In genomic region chrX:153832732-153833131, GRCh38 we compare ENCODE assay signal across 3 cellular contexts.
A peak's percentile ranks its signal among the peaks of the same experiment; 100 is the strongest.
TF ChIP-seq lines count a peak whose summit lies in the region.

No MANE protein-coding gene starts in this region.

TF ChIP-seq in SK-N-SH, 30 proteins besides CTCF, POLR2A, EP300 and RAD21 (continued from another document):
- TF ChIP-seq, protein P1, sequence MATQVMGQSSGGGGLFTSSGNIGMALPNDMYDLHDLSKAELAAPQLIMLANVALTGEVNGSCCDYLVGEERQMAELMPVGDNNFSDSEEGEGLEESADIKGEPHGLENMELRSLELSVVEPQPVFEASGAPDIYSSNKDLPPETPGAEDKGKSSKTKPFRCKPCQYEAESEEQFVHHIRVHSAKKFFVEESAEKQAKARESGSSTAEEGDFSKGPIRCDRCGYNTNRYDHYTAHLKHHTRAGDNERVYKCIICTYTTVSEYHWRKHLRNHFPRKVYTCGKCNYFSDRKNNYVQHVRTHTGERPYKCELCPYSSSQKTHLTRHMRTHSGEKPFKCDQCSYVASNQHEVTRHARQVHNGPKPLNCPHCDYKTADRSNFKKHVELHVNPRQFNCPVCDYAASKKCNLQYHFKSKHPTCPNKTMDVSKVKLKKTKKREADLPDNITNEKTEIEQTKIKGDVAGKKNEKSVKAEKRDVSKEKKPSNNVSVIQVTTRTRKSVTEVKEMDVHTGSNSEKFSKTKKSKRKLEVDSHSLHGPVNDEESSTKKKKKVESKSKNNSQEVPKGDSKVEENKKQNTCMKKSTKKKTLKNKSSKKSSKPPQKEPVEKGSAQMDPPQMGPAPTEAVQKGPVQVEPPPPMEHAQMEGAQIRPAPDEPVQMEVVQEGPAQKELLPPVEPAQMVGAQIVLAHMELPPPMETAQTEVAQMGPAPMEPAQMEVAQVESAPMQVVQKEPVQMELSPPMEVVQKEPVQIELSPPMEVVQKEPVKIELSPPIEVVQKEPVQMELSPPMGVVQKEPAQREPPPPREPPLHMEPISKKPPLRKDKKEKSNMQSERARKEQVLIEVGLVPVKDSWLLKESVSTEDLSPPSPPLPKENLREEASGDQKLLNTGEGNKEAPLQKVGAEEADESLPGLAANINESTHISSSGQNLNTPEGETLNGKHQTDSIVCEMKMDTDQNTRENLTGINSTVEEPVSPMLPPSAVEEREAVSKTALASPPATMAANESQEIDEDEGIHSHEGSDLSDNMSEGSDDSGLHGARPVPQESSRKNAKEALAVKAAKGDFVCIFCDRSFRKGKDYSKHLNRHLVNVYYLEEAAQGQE (IDR thresholded peaks at IDR 0.05; ENCODE audit: low read depth, low read length), result peak; percentile 89
- TF ChIP-seq, protein P2, sequence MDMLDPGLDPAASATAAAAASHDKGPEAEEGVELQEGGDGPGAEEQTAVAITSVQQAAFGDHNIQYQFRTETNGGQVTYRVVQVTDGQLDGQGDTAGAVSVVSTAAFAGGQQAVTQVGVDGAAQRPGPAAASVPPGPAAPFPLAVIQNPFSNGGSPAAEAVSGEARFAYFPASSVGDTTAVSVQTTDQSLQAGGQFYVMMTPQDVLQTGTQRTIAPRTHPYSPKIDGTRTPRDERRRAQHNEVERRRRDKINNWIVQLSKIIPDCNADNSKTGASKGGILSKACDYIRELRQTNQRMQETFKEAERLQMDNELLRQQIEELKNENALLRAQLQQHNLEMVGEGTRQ (IDR thresholded peaks at IDR 0.05; ENCODE audit: borderline replicate concordance, low read depth, low read length), result no peak

TF ChIP-seq in SK-N-SH treated with all-trans-retinoic acid at 6 μM for 48 hours, 23 proteins besides CTCF, POLR2A, EP300 and RAD21:
- TF ChIP-seq, protein P3, sequence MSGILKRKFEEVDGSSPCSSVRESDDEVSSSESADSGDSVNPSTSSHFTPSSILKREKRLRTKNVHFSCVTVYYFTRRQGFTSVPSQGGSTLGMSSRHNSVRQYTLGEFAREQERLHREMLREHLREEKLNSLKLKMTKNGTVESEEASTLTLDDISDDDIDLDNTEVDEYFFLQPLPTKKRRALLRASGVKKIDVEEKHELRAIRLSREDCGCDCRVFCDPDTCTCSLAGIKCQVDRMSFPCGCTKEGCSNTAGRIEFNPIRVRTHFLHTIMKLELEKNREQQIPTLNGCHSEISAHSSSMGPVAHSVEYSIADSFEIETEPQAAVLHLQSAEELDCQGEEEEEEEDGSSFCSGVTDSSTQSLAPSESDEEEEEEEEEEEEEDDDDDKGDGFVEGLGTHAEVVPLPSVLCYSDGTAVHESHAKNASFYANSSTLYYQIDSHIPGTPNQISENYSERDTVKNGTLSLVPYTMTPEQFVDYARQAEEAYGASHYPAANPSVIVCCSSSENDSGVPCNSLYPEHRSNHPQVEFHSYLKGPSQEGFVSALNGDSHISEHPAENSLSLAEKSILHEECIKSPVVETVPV (CRISPR knock-in tag; IDR thresholded peaks at IDR 0.05), result no peak
- TF ChIP-seq OSR1 (CRISPR knock-in tag; IDR thresholded peaks at IDR 0.05) (no peak), GLIS3 (CRISPR knock-in tag; IDR thresholded peaks at IDR 0.05) (no peak), ZNF8 (CRISPR knock-in tag; IDR thresholded peaks at IDR 0.05) (no peak), CSDC2 (CRISPR knock-in tag; IDR thresholded peaks at IDR 0.05) (no peak), ZNF70 (CRISPR knock-in tag; IDR thresholded peaks at IDR 0.05) (no peak), ZC3H10 (CRISPR knock-in tag; IDR thresholded peaks at IDR 0.05) (no peak), RARB (CRISPR knock-in tag; IDR thresholded peaks at IDR 0.05) (no peak), TOX (CRISPR knock-in tag; IDR thresholded peaks at IDR 0.05; ENCODE audit: borderline replicate concordance) (no peak), SNAI2 (CRISPR knock-in tag; IDR thresholded peaks at IDR 0.05) (no peak), PPARA (CRISPR knock-in tag; IDR thresholded peaks at IDR 0.05; ENCODE audit: borderline replicate concordance) (no peak), ESRRG (CRISPR knock-in tag; IDR thresholded peaks at IDR 0.05) (no peak), ZFP30 (CRISPR knock-in tag; IDR thresholded peaks at IDR 0.05) (no peak)
- TF ChIP-seq, protein P4, sequence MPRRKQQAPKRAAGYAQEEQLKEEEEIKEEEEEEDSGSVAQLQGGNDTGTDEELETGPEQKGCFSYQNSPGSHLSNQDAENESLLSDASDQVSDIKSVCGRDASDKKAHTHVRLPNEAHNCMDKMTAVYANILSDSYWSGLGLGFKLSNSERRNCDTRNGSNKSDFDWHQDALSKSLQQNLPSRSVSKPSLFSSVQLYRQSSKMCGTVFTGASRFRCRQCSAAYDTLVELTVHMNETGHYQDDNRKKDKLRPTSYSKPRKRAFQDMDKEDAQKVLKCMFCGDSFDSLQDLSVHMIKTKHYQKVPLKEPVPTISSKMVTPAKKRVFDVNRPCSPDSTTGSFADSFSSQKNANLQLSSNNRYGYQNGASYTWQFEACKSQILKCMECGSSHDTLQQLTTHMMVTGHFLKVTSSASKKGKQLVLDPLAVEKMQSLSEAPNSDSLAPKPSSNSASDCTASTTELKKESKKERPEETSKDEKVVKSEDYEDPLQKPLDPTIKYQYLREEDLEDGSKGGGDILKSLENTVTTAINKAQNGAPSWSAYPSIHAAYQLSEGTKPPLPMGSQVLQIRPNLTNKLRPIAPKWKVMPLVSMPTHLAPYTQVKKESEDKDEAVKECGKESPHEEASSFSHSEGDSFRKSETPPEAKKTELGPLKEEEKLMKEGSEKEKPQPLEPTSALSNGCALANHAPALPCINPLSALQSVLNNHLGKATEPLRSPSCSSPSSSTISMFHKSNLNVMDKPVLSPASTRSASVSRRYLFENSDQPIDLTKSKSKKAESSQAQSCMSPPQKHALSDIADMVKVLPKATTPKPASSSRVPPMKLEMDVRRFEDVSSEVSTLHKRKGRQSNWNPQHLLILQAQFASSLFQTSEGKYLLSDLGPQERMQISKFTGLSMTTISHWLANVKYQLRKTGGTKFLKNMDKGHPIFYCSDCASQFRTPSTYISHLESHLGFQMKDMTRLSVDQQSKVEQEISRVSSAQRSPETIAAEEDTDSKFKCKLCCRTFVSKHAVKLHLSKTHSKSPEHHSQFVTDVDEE (CRISPR knock-in tag; IDR thresholded peaks at IDR 0.05), result no peak
TF ChIP-seq in SK-N-SH treated with all-trans-retinoic acid at 6 μM for 48 hours: peak in this region for 0.

TF ChIP-seq in Ishikawa, 13 proteins besides CTCF, POLR2A, EP300 and RAD21:
- TF ChIP-seq, protein P1 (IDR thresholded peaks at IDR 0.05; ENCODE audit: low read depth), result peak; percentile 90
- TF ChIP-seq TEAD4 (IDR thresholded peaks at IDR 0.05), result no peak
